Comparison of ENCODE assay signal across 30 cellular contexts in the genomic region with DNA sequence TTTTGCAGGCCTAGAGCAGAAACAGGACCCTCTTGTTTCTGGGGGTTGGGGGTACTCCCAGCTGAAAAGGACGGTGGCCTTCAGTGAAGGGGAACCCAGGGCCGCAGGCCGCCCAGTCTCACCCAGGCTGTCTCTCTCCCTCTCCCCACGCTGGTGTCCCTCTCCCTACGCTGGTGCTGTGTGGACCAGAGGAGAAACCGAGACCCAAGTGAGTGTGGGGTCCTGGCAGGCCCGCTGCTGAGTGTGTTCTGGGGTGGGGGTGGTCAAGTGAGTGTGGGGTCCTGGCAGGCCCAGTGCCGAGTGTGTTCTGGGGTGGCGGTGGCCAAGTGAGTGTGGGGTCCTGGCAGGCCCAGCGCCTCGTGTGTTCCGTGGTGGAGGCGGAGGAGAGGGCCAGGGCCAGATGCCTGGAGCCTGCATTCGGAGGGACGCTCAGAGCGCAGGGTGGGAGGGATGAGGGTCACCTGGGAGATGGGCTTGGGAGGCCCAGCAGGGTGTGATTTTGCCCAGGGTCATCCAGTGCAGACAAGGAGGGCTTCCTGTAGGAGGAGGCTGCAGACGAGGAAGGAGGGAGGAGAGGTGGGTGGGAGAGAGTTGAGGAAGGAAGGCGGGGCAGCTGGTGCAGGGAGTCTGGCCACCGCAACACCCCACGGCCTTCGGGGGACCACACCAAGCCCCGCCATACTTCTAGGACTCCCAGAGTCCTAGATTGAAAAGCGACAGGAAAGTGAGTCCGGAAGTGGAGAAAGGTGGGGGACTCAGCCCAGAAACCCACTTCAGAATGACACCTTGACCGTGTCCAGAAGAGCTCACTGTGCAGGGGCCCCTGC. TPM values are rescaled to one million over a fixed set of nuclear protein-coding genes. Genes with fewer than 3 reads are reported as not detected.
A peak's percentile ranks its signal among the peaks of the same experiment; 100 is the strongest.
DNase-seq lines count a peak whose midpoint lies in the region; ATAC-seq, FAIRE-seq and TF ChIP-seq lines count a peak whose summit lies in the region.
"Had no signal": no experiment of that assay in that cellular context is flagged by ENCODE, and none has a peak within 500 bp of the region (broad histone marks: within the 10 kb centered on the region; RNA-seq: fewer than 3 reads in every experiment).

No MANE protein-coding gene starts in this region.

- POLR2A ChIA-PET in H1 (lab: Charles Lee; ENCODE audit: partially characterized antibody) = interaction anchor here (0.6 kb wide), 1 partner anchor 575 kb away, joined by 3 read pairs; no protein-coding TSS in a partner anchor

- peaks cover 62% of the 10 kb centered on the region for H3K27me3 Mint-ChIP-seq in activated naive CD4-positive, alpha-beta T cell treated with anti-CD3 and anti-CD28 coated beads, Interleukin-2, amount 10 ng/mL, durations not matched to agents 7 days and 5 days
- H3K27me3 Mint-ChIP-seq: stimulated activated naive CD8-positive, alpha-beta T cell treated with anti-CD3 and anti-CD28 coated beads, Interleukin-15, Interleukin-2, amounts not matched to agents 100 ng/mL and 50 ng/mL, for 24 hours had no signal

- H3K14ac ChIP-seq in H1 (ENCODE audit: insufficient read length) = no peak overlapping the region

- intact Hi-C loops in lower lobe of right lung (cut with DNase I) = no loop called here

- H3K4me1 ChIP-seq in H1 (replicated peaks in 1 of 4; ENCODE audit: control insufficient read depth in 3 of 4, insufficient read depth in 4 of 4, low read length in 3 of 4) = peaks cover 0 to 3% (median 0%) of the 10 kb centered on the region in 4 experiments; a peak in 3 of 7 replicates
- H3K4me1 ChIP-seq in lower lobe of right lung = no peaks in the 10 kb centered on the region
- peaks cover 1 to 73% (median 58%) of the 10 kb centered on the region in 5 donors for H3K4me1 ChIP-seq in subcutaneous abdominal adipose tissue (ENCODE audit: control insufficient read depth in 5 of 5, insufficient read depth in 5 of 5, low read length in 5 of 5)
- H3K4me1 ChIP-seq: Caco-2 had no signal

- no peak for TF ChIP-seq POLR2A in H1 (IDR thresholded peaks at IDR 0.05; ENCODE audit: control extremely low read depth in 1 of 2, low read depth in 2 of 2, low read length in 2 of 2)

- no peak overlapping the region for H4K91ac ChIP-seq in H1 (replicated peaks; ENCODE audit: insufficient read length, low read length)

- no peaks in the 10 kb centered on the region for H4K20me1 ChIP-seq in H1 (replicated peaks in 1 of 2; ENCODE audit: control insufficient read depth in 1 of 2, insufficient read depth in 2 of 2, low read length in 2 of 2)

- peak; percentile 19 for DNase-seq in activated naive CD4-positive, alpha-beta T cell treated with anti-CD3 and anti-CD28 coated beads, Interleukin-2, amount 10 ng/mL, durations not matched to agents 7 days and 5 days
- no peak for DNase-seq in activated naive CD4-positive, alpha-beta T cell (lab: John Stamatoyannopoulos, UW)
- DNase-seq in H1 (ENCODE audit: low read depth in 1 of 2, low spot score in 2 of 2) (no peak), lower lobe of right lung (peak; percentile 29), C1 segment of cervical spinal cord (lab: John Stamatoyannopoulos, UW) (no peak), SW480 (ENCODE audit: low spot score) (no peak), activated gamma-delta T cell treated with Interleukin-2 at 50 U/mL for 16 hours (no peak)
- DNase-seq: activated T-cell treated with anti-CD3 and anti-CD28 coated beads, Interleukin-2, amount 50 U/mL, for 4 hours; effector memory CD4-positive, alpha-beta T cell; NCI-H1105 treated with DMSO at 0.1 percent for 48 hours; NCI-H2029 treated with DMSO at 0.1 percent for 48 hours; NCI-H345; OCI-M1; retina; SHP77 treated with DMSO at 0.1 percent for 48 hours; stimulated activated CD4-positive, alpha-beta T cell treated with anti-CD3 and anti-CD28 coated beads, Interleukin-12 subunit alpha, Interleukin-12 subunit beta, amount 100 ng/mL, for 4 hours; stimulated activated CD4-positive, alpha-beta T cell treated with anti-CD3 and anti-CD28 coated beads, Interleukin-4, amount 100 ng/mL, for 4 hours; T-cell had no signal

- no peak for TF ChIP-seq RAD21 in H1 (IDR thresholded peaks at IDR 0.05 in 1 of 2, conservative IDR thresholded peaks at IDR 0.05 in 1 of 2; ENCODE audit: low read depth in 2 of 2, low read length in 2 of 2)

- H3K9me3 ChIP-seq in H1 (ENCODE audit: insufficient read depth in 2 of 2, low read depth in 1 of 2, low read length in 1 of 2) (no peaks in the 10 kb centered on the region), lower lobe of right lung (no peaks in the 10 kb centered on the region), subcutaneous abdominal adipose tissue (ENCODE audit: control insufficient read depth in 5 of 5, low read length in 5 of 5) (no peaks in the 10 kb centered on the region)
- H3K9me3 ChIP-seq: Caco-2, esophagus muscularis mucosa, tibial nerve had no signal

- H2BK12ac ChIP-seq in H1 (ENCODE audit: low read depth, low read length) = no peak overlapping the region

- H3K9ac ChIP-seq in H1 (replicated peaks in 1 of 4; ENCODE audit: extremely low read depth in 1 of 4, low read depth in 3 of 4, low read length in 3 of 4) (no peak overlapping the region), subcutaneous abdominal adipose tissue (ENCODE audit: low read length in 5 of 5) (no peak overlapping the region)

- H3K4me1 Mint-ChIP-seq in activated naive CD4-positive, alpha-beta T cell treated with anti-CD3 and anti-CD28 coated beads, Interleukin-2, amount 10 ng/mL, durations not matched to agents 7 days and 5 days = no peaks in the 10 kb centered on the region

- no peak overlapping the region for H3K4me3 Mint-ChIP-seq in activated naive CD4-positive, alpha-beta T cell treated with anti-CD3 and anti-CD28 coated beads, Interleukin-2, amount 10 ng/mL, durations not matched to agents 7 days and 5 days
- H3K4me3 Mint-ChIP-seq: activated CD4-positive, alpha-beta T cell treated with anti-CD3 and anti-CD28 coated beads for 36 hours; activated T-cell treated with anti-CD3 and anti-CD28 coated beads, Interleukin-2, amount 50 U/mL, for 4 hours; stimulated activated naive CD8-positive, alpha-beta T cell treated with anti-CD3 and anti-CD28 coated beads, Interleukin-15, Interleukin-2, amounts not matched to agents 100 ng/mL and 50 ng/mL, for 24 hours; T-cell had no signal

- H3K18ac ChIP-seq in H1 (ENCODE audit: extremely low read depth, low read length) = no peak overlapping the region

- H3K36me3 Mint-ChIP-seq in activated naive CD4-positive, alpha-beta T cell treated with anti-CD3 and anti-CD28 coated beads, Interleukin-2, amount 10 ng/mL, durations not matched to agents 7 days and 5 days = no peaks in the 10 kb centered on the region
- H3K36me3 Mint-ChIP-seq: activated naive CD4-positive, alpha-beta T cell treated with anti-CD3 and anti-CD28 coated beads, Interleukin-2, amount 50 U/mL, for 72 hours had no signal

- no peak overlapping the region for H2AK5ac ChIP-seq in H1 (ENCODE audit: low read depth, low read length)

- peaks cover 4% of the 10 kb centered on the region; the same call in 1 of the 2 replicates for H3K23me2 ChIP-seq in H1 (ENCODE audit: low read depth, low read length)

- FAIRE-seq in H1 (lab: Jason Lieb, UNC) = no peak
- FAIRE-seq: frontal cortex, GM12891 had no signal

- no peak overlapping the region for H3K23ac ChIP-seq in H1 (ENCODE audit: insufficient read length)

- H3K27ac ChIP-seq in H1 (ENCODE audit: low read depth, low read length) (no peak overlapping the region), lower lobe of right lung (no peak overlapping the region), subcutaneous abdominal adipose tissue (ENCODE audit: low read depth, low read length) (peak overlapping the region; percentile 15)

- no peak overlapping the region for H3K56ac ChIP-seq in H1 (replicated peaks; ENCODE audit: insufficient read length, low read depth, low read length)

- no peak overlapping the region for H2BK5ac ChIP-seq in H1 (ENCODE audit: low read depth, low read length)

- no peak overlapping the region for H2BK15ac ChIP-seq in H1 (ENCODE audit: low read length)

- H3K4me3 ChIP-seq in H1 (ENCODE audit: extremely low read depth in 1 of 4, insufficient read depth in 2 of 4, low read depth in 3 of 4, low read length in 4 of 4) (no peak overlapping the region), lower lobe of right lung (no peak overlapping the region), subcutaneous abdominal adipose tissue (ENCODE audit: low read depth in 1 of 5, low read length in 5 of 5) (no peak overlapping the region)
- H3K4me3 ChIP-seq: esophagus muscularis mucosa, tibial nerve had no signal

- no peaks in the 10 kb centered on the region for H3K9me3 Mint-ChIP-seq in activated naive CD4-positive, alpha-beta T cell treated with anti-CD3 and anti-CD28 coated beads, Interleukin-2, amount 10 ng/mL, durations not matched to agents 7 days and 5 days
- H3K9me3 Mint-ChIP-seq: activated naive CD4-positive, alpha-beta T cell treated with anti-CD3 and anti-CD28 coated beads, Interleukin-2, amount 50 U/mL, for 72 hours; activated T-cell treated with anti-CD3 and anti-CD28 coated beads, Interleukin-2, amount 50 U/mL, for 4 hours; stimulated activated naive CD8-positive, alpha-beta T cell treated with anti-CD3 and anti-CD28 coated beads, Interleukin-15, Interleukin-2, amounts not matched to agents 100 ng/mL and 50 ng/mL, for 24 hours; T-cell had no signal

- H4K8ac ChIP-seq in H1 (ENCODE audit: extremely low read depth, insufficient read depth, low read length) = peak overlapping the region; percentile 51

- H2BK20ac ChIP-seq in H1 (ENCODE audit: low read length) = no peak overlapping the region

- H3K27me3 ChIP-seq in H1 (replicated peaks in 1 of 4; ENCODE audit: control insufficient read depth in 3 of 4, extremely low read depth in 1 of 4, insufficient read depth in 3 of 4, low read length in 3 of 4) = no peaks in the 10 kb centered on the region
- no peaks in the 10 kb centered on the region for H3K27me3 ChIP-seq in lower lobe of right lung (ENCODE audit: low read depth)
- H3K27me3 ChIP-seq in subcutaneous abdominal adipose tissue (ENCODE audit: control insufficient read depth in 5 of 5, insufficient read depth in 4 of 5, low read length in 5 of 5) = peaks cover 12 to 33% (median 20%) of the 10 kb centered on the region in 5 donors
- H3K27me3 ChIP-seq: esophagus muscularis mucosa, tibial nerve had no signal

- H3K36me3 ChIP-seq in H1 (ENCODE audit: control insufficient read depth in 2 of 4, insufficient read depth in 4 of 4, low read length in 3 of 4) = no peaks in the 10 kb centered on the region
- H3K36me3 ChIP-seq in lower lobe of right lung = no peaks in the 10 kb centered on the region
- H3K36me3 ChIP-seq in subcutaneous abdominal adipose tissue (ENCODE audit: control insufficient read depth in 5 of 5, insufficient read depth in 5 of 5, low read length in 5 of 5) = no peaks in the 10 kb centered on the region
- H3K36me3 ChIP-seq: tibial nerve had no signal

- WGBS in H1 (ENCODE audit: extremely low coverage in 1 of 2, insufficient coverage in 1 of 2, insufficient read length in 1 of 2, insufficient replicate concordance in 2 of 2, low coverage in 1 of 2, low lambda C conversion rate in 2 of 2, missing lambda C conversion rate in 1 of 2), 2 experiments = 88% methylated on average over 23 of the region's 25 CpGs; no CpG with 5 or more reads in 1 of the 2 experiments

- H3K4ac ChIP-seq in H1 (replicated peaks; ENCODE audit: insufficient read length, low read depth, low read length) = no peak overlapping the region

- no peaks in the 10 kb centered on the region for H3K79me2 ChIP-seq in H1 (ENCODE audit: control insufficient read depth in 1 of 2, insufficient read depth in 2 of 2, low read length in 2 of 2)

- TF ChIP-seq EP300 in H1 (IDR thresholded peaks at IDR 0.05; ENCODE audit: borderline replicate concordance in 1 of 2, low read depth in 2 of 2, low read length in 2 of 2) = no peak

- no peak for TF ChIP-seq CTCF in H1 (IDR thresholded peaks at IDR 0.05; ENCODE audit: control extremely low read depth in 1 of 3, insufficient read depth in 1 of 3, low read depth in 1 of 3, low read length in 3 of 3)
- TF ChIP-seq CTCF in lower lobe of right lung (IDR thresholded peaks at IDR 0.05) = no peak

- no peaks in the 10 kb centered on the region for H3K79me1 ChIP-seq in H1 (ENCODE audit: low read depth, low read length)

- no peak overlapping the region for H4K5ac ChIP-seq in H1 (ENCODE audit: insufficient read length, low read depth, low read length)

- H3K4me2 ChIP-seq in H1 (ENCODE audit: insufficient read depth in 1 of 2, low read depth in 2 of 2, low read length in 2 of 2) = no peak overlapping the region

- CTCF ChIA-PET in activated naive CD4-positive, alpha-beta T cell treated with anti-CD3 and anti-CD28 coated beads, Interleukin-2, amount 10 ng/mL, durations not matched to agents 7 days and 5 days (lab: Charles Lee) = interaction anchor here (1.3 kb wide), 1 partner anchor 47 kb away, joined by 4 read pairs; no protein-coding TSS in a partner anchor
- CTCF ChIA-PET in H1 (lab: Charles Lee; ENCODE audit: partially characterized antibody) = interaction anchor here (0.6 to 2.9 kb wide), 7 partner anchors 10 to 222 kb away, joined by 3 to 11 read pairs (median 4); a partner anchor contains a TSS

- ATAC-seq in lower lobe of right lung = no peak
- ATAC-seq: activated naive CD4-positive, alpha-beta T cell treated with anti-CD3 and anti-CD28 coated beads, Interleukin-2, amount 50 U/mL, for 72 hours; activated T-cell treated with anti-CD3 and anti-CD28 coated beads, Interleukin-2, amount 50 U/mL, for 4 hours had no signal

- no peak overlapping the region for H3K27ac Mint-ChIP-seq in activated naive CD4-positive, alpha-beta T cell treated with anti-CD3 and anti-CD28 coated beads, Interleukin-2, amount 10 ng/mL, durations not matched to agents 7 days and 5 days
- H3K27ac Mint-ChIP-seq: activated CD4-positive, alpha-beta T cell treated with anti-CD3 and anti-CD28 coated beads for 36 hours; activated naive CD4-positive, alpha-beta T cell treated with anti-CD3 and anti-CD28 coated beads, Interleukin-2, amount 50 U/mL, for 72 hours; stimulated activated naive CD8-positive, alpha-beta T cell treated with anti-CD3 and anti-CD28 coated beads, Interleukin-15, Interleukin-2, amounts not matched to agents 100 ng/mL and 50 ng/mL, for 24 hours; T-cell had no signal

- no peak overlapping the region for H2BK120ac ChIP-seq in H1 (replicated peaks; ENCODE audit: low read depth, low read length)

- H2AFZ ChIP-seq in H1 (ENCODE audit: low read length) = no peak overlapping the region

RNA-seq across cellular contexts. Expression of a gene that starts 10.3 kb away (rescaled TPM):
- not detected in 2 replicates for total RNA-seq in H1 (2021; fragmentation: NEBNext Ultra II Directional; extraction: Animal tissue kit (Norgen Biotek cat#: 25700))
- not detected in 2 replicates for polyA plus RNA-seq in H1 (2011; rRNA removed)
- not detected for polyA plus RNA-seq in H1 (2011; cell fraction: cytosol; rRNA removed)
- polyA plus RNA-seq in H1 (2011; cell fraction: nucleus; rRNA removed) = not detected
- polyA plus RNA-seq in H1 (2012, experiment 1 of 2) = not detected in 4 replicates
- not detected for polyA plus RNA-seq in H1 (2012, experiment 2 of 2)
- 0.14 TPM for polyA plus RNA-seq in H1 (2013, experiment 1 of 2)
- not detected for polyA plus RNA-seq in H1 (2013, experiment 2 of 2)
- polyA minus RNA-seq in H1 (2011; rRNA and poly(A)+ RNA removed) = not detected in 2 replicates
- polyA minus RNA-seq in H1 (2011; cell fraction: cytosol; rRNA and poly(A)+ RNA removed) = not detected
- polyA minus RNA-seq in H1 (2011; cell fraction: nucleus; rRNA and poly(A)+ RNA removed) = not detected
- 4.7 TPM for total RNA-seq in lower lobe of right lung
- total RNA-seq: A172; activated T-cell treated with anti-CD3 and anti-CD28 coated beads, Interleukin-2, amount 50 U/mL, for 4 hours; frontal cortex had no signal

RNA-seq across cellular contexts. Expression of a gene that starts 17.3 kb away (rescaled TPM):
- 86.0 and 86.4 TPM in 2 replicates for total RNA-seq in H1 (2021; fragmentation: NEBNext Ultra II Directional; extraction: Animal tissue kit (Norgen Biotek cat#: 25700))
- 244 and 281 TPM in 2 replicates for polyA plus RNA-seq in H1 (2011; rRNA removed)
- polyA plus RNA-seq in H1 (2011; cell fraction: cytosol; rRNA removed) = 212 TPM
- polyA plus RNA-seq in H1 (2011; cell fraction: nucleus; rRNA removed) = 155 TPM
- 93.5 to 140 TPM (median 122 TPM) in 4 replicates for polyA plus RNA-seq in H1 (2012, experiment 1 of 2)
- 130 TPM for polyA plus RNA-seq in H1 (2012, experiment 2 of 2)
- 104 TPM for polyA plus RNA-seq in H1 (2013, experiment 1 of 2)
- 109 TPM for polyA plus RNA-seq in H1 (2013, experiment 2 of 2)
- polyA minus RNA-seq in H1 (2011; rRNA and poly(A)+ RNA removed) = 35.1 and 53.0 TPM in 2 replicates
- polyA minus RNA-seq in H1 (2011; cell fraction: cytosol; rRNA and poly(A)+ RNA removed) = 58.9 TPM
- polyA minus RNA-seq in H1 (2011; cell fraction: nucleus; rRNA and poly(A)+ RNA removed) = 60.1 TPM
- 59.2 TPM for total RNA-seq in lower lobe of right lung

RNA-seq across cellular contexts. Expression of a gene that starts 38.1 kb away (rescaled TPM):
- total RNA-seq in H1 (2021; fragmentation: NEBNext Ultra II Directional; extraction: Animal tissue kit (Norgen Biotek cat#: 25700)) = not detected in 2 replicates
- 0.02 and 0.08 TPM in 2 replicates for polyA plus RNA-seq in H1 (2011; rRNA removed)
- 0.03 TPM for polyA plus RNA-seq in H1 (2011; cell fraction: cytosol; rRNA removed)
- 0.04 TPM for polyA plus RNA-seq in H1 (2011; cell fraction: nucleus; rRNA removed)
- 0.06 TPM in 1 of 4 replicates, not detected in the others for polyA plus RNA-seq in H1 (2012, experiment 1 of 2)
- polyA plus RNA-seq in H1 (2012, experiment 2 of 2) = not detected
- polyA plus RNA-seq in H1 (2013, experiment 1 of 2) = 0.02 TPM
- 0.02 TPM for polyA plus RNA-seq in H1 (2013, experiment 2 of 2)
- polyA minus RNA-seq in H1 (2011; rRNA and poly(A)+ RNA removed) = not detected in 2 replicates
- polyA minus RNA-seq in H1 (2011; cell fraction: cytosol; rRNA and poly(A)+ RNA removed) = not detected
- not detected for polyA minus RNA-seq in H1 (2011; cell fraction: nucleus; rRNA and poly(A)+ RNA removed)
- total RNA-seq in lower lobe of right lung = not detected
- total RNA-seq: A172, Caco-2, esophagus muscularis mucosa, frontal cortex, liver, mucosa of gallbladder, tibial nerve had no signal
- polyA plus RNA-seq: liver had no signal

Comparison
In these comparisons a context has a peak if more than half of its experiments do, and no peak if none do; other contexts are left out.
1. DNase-seq: peak in activated naive CD4-positive, alpha-beta T cell treated with anti-CD3 and anti-CD28 coated beads, Interleukin-2, amount 10 ng/mL, durations not matched to agents 7 days and 5 days (single experiment) and lower lobe of right lung (single experiment); none in activated naive CD4-positive, alpha-beta T cell (0 of 4), H1 (0 of 2), C1 segment of cervical spinal cord (0 of 14), SW480 (single experiment) and activated gamma-delta T cell treated with Interleukin-2 at 50 U/mL for 16 hours (single experiment).